Comparison of ENCODE assay signal across 8 cellular contexts in genomic region chr16:30571444-30572322, GRCh38. TPM values are rescaled to one million over a fixed set of nuclear protein-coding genes. Genes with fewer than 3 reads are reported as not detected.
A peak's percentile ranks its signal among the peaks of the same experiment; 100 is the strongest.
DNase-seq lines count a peak whose midpoint lies in the region; ATAC-seq, FAIRE-seq and TF ChIP-seq lines count a peak whose summit lies in the region.

Gene ZNF688, minus strand, starts transcription at chr16:30571714. Its CDS starts 85 bp downstream, at chr16:30571629.

- H3K27me3 ChIP-seq in right atrium auricular region (no peaks in the 10 kb centered on the region), psoas muscle (ENCODE audit: insufficient read depth in 3 of 3, low read length in 2 of 3) (no peaks in the 10 kb centered on the region)

- H3K9me3 ChIP-seq in T-helper 17 cell (ENCODE audit: control insufficient read depth, low read length, poor library complexity, severe bottlenecking) (no peaks in the 10 kb centered on the region), right atrium auricular region (no peaks in the 10 kb centered on the region), psoas muscle (no peaks in the 10 kb centered on the region)

- TF ChIP-seq CTCF in GM13976 (IDR thresholded peaks at IDR 0.05; ENCODE audit: borderline replicate concordance, control extremely low read depth, extremely low read depth, insufficient read depth, missing control alignments) (no peak), right atrium auricular region (IDR thresholded peaks at IDR 0.05) (peak in 1 of 2 donors; percentile 18), psoas muscle (IDR thresholded peaks at IDR 0.05) (no peak)

- H3K4me3 Mint-ChIP-seq in T-helper 17 cell = peak within 1 kb of the TSS; percentile 93

- no peaks in the 10 kb centered on the region for H3K36me3 Mint-ChIP-seq in T-helper 17 cell (ENCODE audit: low read depth)

- H3K27me3 Mint-ChIP-seq in T-helper 17 cell = no peaks in the 10 kb centered on the region

- peak; percentile 76 for ATAC-seq in HG02870 (IDR thresholded peaks at IDR 0.05; ENCODE audit: unreplicated experiment)
- peak; percentile 80 for ATAC-seq in T-helper 17 cell
- ATAC-seq in psoas muscle = peak; percentile 88 to 90 (median 89)

- H3K27ac ChIP-seq in angular gyrus (ENCODE audit: low read depth, low read length) = peak within 1 kb of the TSS; percentile 98
- H3K27ac ChIP-seq in right atrium auricular region = peak within 1 kb of the TSS; percentile 94 to 98
- peak within 1 kb of the TSS; percentile 97 for H3K27ac ChIP-seq in psoas muscle

- in situ Hi-C loops in GM13976 (cut with MboI; ENCODE audit: low sequenced_read_pairs, unreplicated experiment) = no loop called here

- peaks cover 0 to 24% of the 10 kb centered on the region in 2 donors for H3K4me1 ChIP-seq in right atrium auricular region
- H3K4me1 ChIP-seq in psoas muscle = peaks cover 16% of the 10 kb centered on the region

- DNase-seq in GM13976 (ENCODE audit: low spot score) (peak; percentile 95), NCI-H1694 treated with DMSO at 0.1 percent for 48 hours (lab: John Stamatoyannopoulos, UW) (peak; percentile 91), T-helper 17 cell (peak; percentile 83 to 91 (median 86)), right atrium auricular region (ENCODE audit: low spot score) (peak; percentile 96), psoas muscle (peak; percentile 96 to 98), urothelium cell line (ENCODE audit: low spot score) (peak; percentile 90)

- 0% methylated on average over 61 to 67 of the region's 67 CpGs for WGBS in psoas muscle, 3 donors

- H3K4me3 ChIP-seq in right atrium auricular region (peak within 1 kb of the TSS; percentile 66 to 88), psoas muscle (peak within 1 kb of the TSS; percentile 91)

- intact Hi-C loops in psoas muscle (cut with DNase I) = loop anchor here in 1 of 2 donors (5.0 kb wide), 2 partner anchors 44 to 81 kb away; partner anchors contain the start of genes PRR14 and ZNF768

- no peaks in the 10 kb centered on the region for H3K36me3 ChIP-seq in right atrium auricular region
- peaks cover 0 to 9% of the 10 kb centered on the region in 2 donors for H3K36me3 ChIP-seq in psoas muscle (ENCODE audit: insufficient read depth in 1 of 2, low read depth in 1 of 2)

- H3K4me1 Mint-ChIP-seq in T-helper 17 cell = peaks cover 36% of the 10 kb centered on the region

- FAIRE-seq in urothelium cell line (lab: Jason Lieb, UNC) = no peak

- H3K27ac Mint-ChIP-seq in T-helper 17 cell = peak within 1 kb of the TSS; percentile 94

RNA-seq across cellular contexts. Expression of gene ZNF688, which starts in this region (rescaled TPM):
- total RNA-seq in T-helper 17 cell (10 to 100 TPM; 11.4 to 14.0 TPM), right atrium auricular region (10 to 100 TPM in 1 of 2 donors, 1 to 10 TPM in 1; 9.6 to 13.5 TPM), psoas muscle (10 to 100 TPM; 11.7 to 21.2 (median 16.5) TPM)
- polyA plus RNA-seq in psoas muscle = 10 to 100 TPM; 11.1 to 15.6 (median 13.5) TPM

Comparison
In these comparisons a context has a peak if more than half of its experiments do, and no peak if none do; other contexts are left out.
1. Peak in every context shown above with its lines: DNase-seq, ATAC-seq, H3K4me3 ChIP-seq and H3K27ac ChIP-seq.